10 cellular contexts compared by ENCODE assay signal in genomic region chr2:188976545-188977268, GRCh38. TPM values are rescaled to one million over a fixed set of nuclear protein-coding genes. Genes with fewer than 3 reads are reported as not detected.
A peak's percentile ranks its signal among the peaks of the same experiment; 100 is the strongest.
DNase-seq lines count a peak whose midpoint lies in the region; ATAC-seq, FAIRE-seq and TF ChIP-seq lines count a peak whose summit lies in the region.
"Had no signal": no experiment of that assay in that cellular context is flagged by ENCODE, and none has a peak within 500 bp of the region (broad histone marks: within the 10 kb centered on the region; RNA-seq: fewer than 3 reads in every experiment).

No MANE protein-coding gene starts in this region.

- no peak overlapping the region for H3K9ac ChIP-seq in Karpas-422 (ENCODE audit: low read length)
- H3K9ac ChIP-seq in duodenal mucosa (ENCODE audit: low read depth in 1 of 2, low read length in 2 of 2), result peak overlapping the region in 1 of 2 donors; percentile 66

- H3K4me2 ChIP-seq in Karpas-422 (ENCODE audit: low read depth, low read length, poor library complexity, severe bottlenecking), result no peak overlapping the region

- H3K27me3 ChIP-seq in Karpas-422 (ENCODE audit: low read length) (no peaks in the 10 kb centered on the region), duodenal mucosa (ENCODE audit: control insufficient read depth in 1 of 2, insufficient read depth in 2 of 2, low read length in 2 of 2) (no peaks in the 10 kb centered on the region)

- peak; percentile 90 for FAIRE-seq in A204.1 (lab: Jason Lieb, UNC)

- no peaks in the 10 kb centered on the region for H3K79me2 ChIP-seq in Karpas-422 (ENCODE audit: low read length)

- H3K27ac ChIP-seq in Karpas-422 (ENCODE audit: low read length), result no peak overlapping the region
- peak overlapping the region; percentile 75 for H3K27ac ChIP-seq in duodenal mucosa (ENCODE audit: low read depth, low read length)

- H3K4me1 ChIP-seq in Karpas-422 (ENCODE audit: low read length) (no peaks in the 10 kb centered on the region), duodenal mucosa (ENCODE audit: control insufficient read depth in 1 of 2, insufficient read depth in 2 of 2, low read length in 2 of 2) (no peaks in the 10 kb centered on the region), mucosa of descending colon (ENCODE audit: low read depth) (no peaks in the 10 kb centered on the region)

- H3K36me3 ChIP-seq in Karpas-422 (ENCODE audit: insufficient read depth, low read length), result no peaks in the 10 kb centered on the region
- no peaks in the 10 kb centered on the region for H3K36me3 ChIP-seq in duodenal mucosa (ENCODE audit: control insufficient read depth in 1 of 2, insufficient read depth in 2 of 2, low read length in 2 of 2)
- no peaks in the 10 kb centered on the region for H3K36me3 ChIP-seq in mucosa of descending colon (ENCODE audit: low read depth)

- no peaks in the 10 kb centered on the region for H3K9me2 ChIP-seq in Karpas-422 (replicated peaks; ENCODE audit: insufficient read depth, low read length)

- intact Hi-C loops in mucosa of descending colon (cut with DNase I, micrococcal nuclease), result loop anchor here (5.0 kb wide), 2 partner anchors 189 to 449 kb away; no protein-coding TSS in a partner anchor

- no peak overlapping the region for H2AFZ ChIP-seq in Karpas-422 (ENCODE audit: low read length)

- H3K4me3 ChIP-seq in Karpas-422 (ENCODE audit: low read length) (no peak overlapping the region), duodenal mucosa (ENCODE audit: low read depth in 1 of 2, low read length in 2 of 2) (peak overlapping the region; percentile 48 to 62), mucosa of descending colon (no peak overlapping the region)

- ATAC-seq in mucosa of descending colon (peak; percentile 75), HG02571 (IDR thresholded peaks at IDR 0.05; ENCODE audit: unreplicated experiment) (no peak), GM18502 (IDR thresholded peaks at IDR 0.05; ENCODE audit: poor library complexity, unreplicated experiment) (no peak)

- DNase-seq in Karpas-422, result peak; percentile 48
- peak in 1 of 3 donors; percentile 23 for DNase-seq in mucosa of descending colon
- no peak for DNase-seq in islet precursor cell
- no peak for DNase-seq in germinal center (ENCODE audit: low spot score)
- DNase-seq: COR-L47, T1000 had no signal

- no peaks in the 10 kb centered on the region for H3K9me3 ChIP-seq in Karpas-422 (ENCODE audit: low read length)
- no peaks in the 10 kb centered on the region for H3K9me3 ChIP-seq in duodenal mucosa (ENCODE audit: control insufficient read depth in 1 of 2, low read length in 2 of 2)
- H3K9me3 ChIP-seq in mucosa of descending colon, result no peaks in the 10 kb centered on the region

- H4K20me1 ChIP-seq in Karpas-422 (ENCODE audit: insufficient read depth, low read depth, low read length), result no peaks in the 10 kb centered on the region

- no peak for TF ChIP-seq CTCF in mucosa of descending colon (IDR thresholded peaks at IDR 0.05)

RNA-seq across cellular contexts. Expression of gene COL3A1, which starts 2.5 kb away (rescaled TPM):
- total RNA-seq in Karpas-422 (2014; rRNA removed; shearing (Covaris generic); ENCODE audit: low replicate concordance), result not detected in 2 replicates
- 100 to 1,000 TPM in 2 of 3 donors, 10 to 100 TPM in 1; 68.2 to 321 (median 299) TPM for total RNA-seq in mucosa of descending colon

Comparison
In these comparisons a context has a peak if more than half of its experiments do, and no peak if none do; other contexts are left out.
1. H3K4me3 ChIP-seq: peak in duodenal mucosa (2 of 2); none in Karpas-422 (single experiment) and mucosa of descending colon (single experiment).
2. RNA of gene COL3A1, which starts 2.5 kb away (total RNA-seq): 68.2 to 321 TPM in mucosa of descending colon; not detected in Karpas-422; every median in the first group is over 10 times any median in the second.